In genomic region chr7:30807941-30808340, GRCh38 we compare ENCODE assay signal across 7 cellular contexts. TPM values are rescaled to one million over a fixed set of nuclear protein-coding genes. Genes with fewer than 3 reads are reported as not detected.
DNase-seq lines count a peak whose midpoint lies in the region; TF ChIP-seq lines count a peak whose summit lies in the region.
"Not testable (repeated sequence)": the region's sequence is repeated elsewhere in the genome, so short reads cannot be mapped to it uniquely, and the experiment has no call there.
"Had no signal": no experiment of that assay in that cellular context is flagged by ENCODE, and none has a peak within 500 bp of the region (broad histone marks: within the 10 kb centered on the region; RNA-seq: fewer than 3 reads in every experiment).

No MANE protein-coding gene starts in this region.

- not testable (repeated sequence) for H3K9me3 Mint-ChIP-seq in activated CD4-positive, alpha-beta T cell treated with anti-CD3 and anti-CD28 coated beads, Interleukin-2, amount 10 ng/mL, durations not matched to agents 24 days and 14 days; dendritic cell treated with granulocyte-macrophage colony-stimulating factor and Interleukin-4, amounts not matched to agents 40 ng/mL and 50 ng/mL, for 4 days; osteocyte (ENCODE audit: unreplicated experiment)

- DNase-seq in activated CD4-positive, alpha-beta T cell treated with anti-CD3 and anti-CD28 coated beads, Interleukin-2, amount 10 ng/mL, durations not matched to agents 24 days and 14 days = peak; percentile 46
- DNase-seq in right atrium auricular region (ENCODE audit: low spot score) (peak; percentile 40), osteocyte (ENCODE audit: extremely low spot score, unreplicated experiment) (peak; percentile 75)

- H3K4me3 Mint-ChIP-seq in activated CD4-positive, alpha-beta T cell treated with anti-CD3 and anti-CD28 coated beads, Interleukin-2, amount 10 ng/mL, durations not matched to agents 24 days and 14 days; dendritic cell treated with granulocyte-macrophage colony-stimulating factor and Interleukin-4, amounts not matched to agents 40 ng/mL and 50 ng/mL, for 4 days; osteocyte (ENCODE audit: unreplicated experiment): not testable (repeated sequence)

- TF ChIP-seq CTCF in OCI-LY3 (IDR thresholded peaks at IDR 0.05; ENCODE audit: low read depth, low read length); right atrium auricular region (IDR thresholded peaks at IDR 0.05); osteocyte (IDR thresholded peaks at IDR 0.05): not testable (repeated sequence)

- H3K4me1 ChIP-seq in OCI-LY3 (ENCODE audit: low read length) (peaks cover 47% of the 10 kb centered on the region), right atrium auricular region (peaks cover 0 to 32% of the 10 kb centered on the region in 2 donors)

- peaks cover 19% of the 10 kb centered on the region for H3K36me3 ChIP-seq in OCI-LY3 (replicated peaks; ENCODE audit: low read depth, low read length)
- H3K36me3 ChIP-seq in right atrium auricular region = not testable (repeated sequence)

- H3K4me3 ChIP-seq in OCI-LY3 (ENCODE audit: low read length) = peak overlapping the region; percentile 55
- not testable (repeated sequence) for H3K4me3 ChIP-seq in right atrium auricular region

- H3K36me3 Mint-ChIP-seq in activated CD4-positive, alpha-beta T cell treated with anti-CD3 and anti-CD28 coated beads, Interleukin-2, amount 10 ng/mL, durations not matched to agents 24 days and 14 days (ENCODE audit: low read depth); dendritic cell treated with granulocyte-macrophage colony-stimulating factor and Interleukin-4, amounts not matched to agents 40 ng/mL and 50 ng/mL, for 4 days (ENCODE audit: low read depth): not testable (repeated sequence)
- H3K36me3 Mint-ChIP-seq in osteocyte (ENCODE audit: unreplicated experiment) = peaks cover 14% of the 10 kb centered on the region

- peaks cover 25% of the 10 kb centered on the region; the same call in 1 of the 2 replicates for H3K79me2 ChIP-seq in OCI-LY3 (ENCODE audit: low read length)

- H3K27me3 ChIP-seq in OCI-LY3 (ENCODE audit: low read depth, low read length); right atrium auricular region: not testable (repeated sequence)

- not testable (repeated sequence) for H2AFZ ChIP-seq in OCI-LY3 (ENCODE audit: low read depth, low read length)

- H3K9me3 ChIP-seq in OCI-LY3 (ENCODE audit: insufficient read depth, low read length); right atrium auricular region: not testable (repeated sequence)

- intact Hi-C loops in activated CD4-positive, alpha-beta T cell treated with anti-CD3 and anti-CD28 coated beads, Interleukin-2, amount 10 ng/mL, durations not matched to agents 24 days and 14 days (cut with micrococcal nuclease); dendritic cell treated with granulocyte-macrophage colony-stimulating factor and Interleukin-4, amounts not matched to agents 40 ng/mL and 50 ng/mL, for 4 days (cut with micrococcal nuclease): not testable (repeated sequence)

- H3K4me1 Mint-ChIP-seq in activated CD4-positive, alpha-beta T cell treated with anti-CD3 and anti-CD28 coated beads, Interleukin-2, amount 10 ng/mL, durations not matched to agents 24 days and 14 days = not testable (repeated sequence)
- H3K4me1 Mint-ChIP-seq in dendritic cell treated with granulocyte-macrophage colony-stimulating factor and Interleukin-4, amounts not matched to agents 40 ng/mL and 50 ng/mL, for 4 days (ENCODE audit: low read depth) = peaks cover 40% of the 10 kb centered on the region
- peaks cover 20% of the 10 kb centered on the region for H3K4me1 Mint-ChIP-seq in osteocyte (ENCODE audit: unreplicated experiment)

- H4K20me1 ChIP-seq in OCI-LY3 (ENCODE audit: insufficient read depth, low read length) = not testable (repeated sequence)

- H3K4me2 ChIP-seq in OCI-LY3 (ENCODE audit: low read length) = peak overlapping the region; percentile 54

- not testable (repeated sequence) for H3K27ac Mint-ChIP-seq in activated CD4-positive, alpha-beta T cell treated with anti-CD3 and anti-CD28 coated beads, Interleukin-2, amount 10 ng/mL, durations not matched to agents 24 days and 14 days; osteocyte (ENCODE audit: unreplicated experiment)
- H3K27ac Mint-ChIP-seq in dendritic cell treated with granulocyte-macrophage colony-stimulating factor and Interleukin-4, amounts not matched to agents 40 ng/mL and 50 ng/mL, for 4 days = peak overlapping the region; percentile 28

- peak overlapping the region; percentile 97 for H3K27ac ChIP-seq in OCI-LY3 (ENCODE audit: low read length)
- not testable (repeated sequence) for H3K27ac ChIP-seq in right atrium auricular region

- H3K9ac ChIP-seq in OCI-LY3 (ENCODE audit: low read length) = peak overlapping the region; percentile 38; the same call in 1 of the 2 replicates

- H3K27me3 Mint-ChIP-seq in activated CD4-positive, alpha-beta T cell treated with anti-CD3 and anti-CD28 coated beads, Interleukin-2, amount 10 ng/mL, durations not matched to agents 24 days and 14 days; dendritic cell treated with granulocyte-macrophage colony-stimulating factor and Interleukin-4, amounts not matched to agents 40 ng/mL and 50 ng/mL, for 4 days; osteocyte (ENCODE audit: unreplicated experiment): not testable (repeated sequence)

RNA-seq across cellular contexts. Expression of gene MINDY4, which starts 36.7 kb away (rescaled TPM):
- total RNA-seq in activated CD4-positive, alpha-beta T cell treated with anti-CD3 and anti-CD28 coated beads, Interleukin-2, amount 10 ng/mL, durations not matched to agents 24 days and 14 days = 1.2 and 1.3 TPM in 2 replicates
- total RNA-seq in right atrium auricular region (1 to 10 TPM; 5.4 to 8.8 TPM), osteocyte (4.4 and 5.3 TPM in 2 replicates)

RNA-seq across cellular contexts. Expression of gene INMT, which starts 56.0 kb away (rescaled TPM):
- total RNA-seq in activated CD4-positive, alpha-beta T cell treated with anti-CD3 and anti-CD28 coated beads, Interleukin-2, amount 10 ng/mL, durations not matched to agents 24 days and 14 days = not detected in 2 replicates
- total RNA-seq in right atrium auricular region (100 to 1,000 TPM in 1 of 2 donors, 10 to 100 TPM in 1; 88.9 to 199 TPM), osteocyte (1.5 and 2.0 TPM in 2 replicates)
- total RNA-seq: A172, Calu3 had no signal

Comparison
In these comparisons a context has a peak if more than half of its experiments do, and no peak if none do; other contexts are left out.
1. RNA of gene INMT, which starts 56.0 kb away (total RNA-seq): 88.9 to 199 TPM in right atrium auricular region; 1.5 to 2.0 TPM in osteocyte and not detected in activated CD4-positive, alpha-beta T cell treated with anti-CD3 and anti-CD28 coated beads, Interleukin-2, amount 10 ng/mL, durations not matched to agents 24 days and 14 days; every median in the first group is over 10 times any median in the second.
2. Peak in every context shown above with its lines, with median percentiles within 50 percentile points of each other: DNase-seq.